Comparison of ENCODE assay signal across 8 cellular contexts in genomic region chr16:19168173-19169080, GRCh38. TPM values are rescaled to one million over a fixed set of nuclear protein-coding genes. Genes with fewer than 3 reads are reported as not detected.
DNase-seq lines count a peak whose midpoint lies in the region; TF ChIP-seq lines count a peak whose summit lies in the region.

A gene with protein sequence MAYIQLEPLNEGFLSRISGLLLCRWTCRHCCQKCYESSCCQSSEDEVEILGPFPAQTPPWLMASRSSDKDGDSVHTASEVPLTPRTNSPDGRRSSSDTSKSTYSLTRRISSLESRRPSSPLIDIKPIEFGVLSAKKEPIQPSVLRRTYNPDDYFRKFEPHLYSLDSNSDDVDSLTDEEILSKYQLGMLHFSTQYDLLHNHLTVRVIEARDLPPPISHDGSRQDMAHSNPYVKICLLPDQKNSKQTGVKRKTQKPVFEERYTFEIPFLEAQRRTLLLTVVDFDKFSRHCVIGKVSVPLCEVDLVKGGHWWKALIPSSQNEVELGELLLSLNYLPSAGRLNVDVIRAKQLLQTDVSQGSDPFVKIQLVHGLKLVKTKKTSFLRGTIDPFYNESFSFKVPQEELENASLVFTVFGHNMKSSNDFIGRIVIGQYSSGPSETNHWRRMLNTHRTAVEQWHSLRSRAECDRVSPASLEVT (plus strand): TSS chr16:19168240. CDS start chr16:19168647, 407 bp downstream.

- TF ChIP-seq CTCF in DOHH2 (IDR thresholded peaks at IDR 0.05; ENCODE audit: low read depth, low read length, poor library complexity, severe bottlenecking) = no peak
- TF ChIP-seq CTCF in breast epithelium (IDR thresholded peaks at IDR 0.05) = no peak
- no peak for TF ChIP-seq CTCF in liver (IDR thresholded peaks at IDR 0.05; ENCODE audit: low read depth, low read length, missing input control)
- no peak for TF ChIP-seq CTCF in transverse colon (IDR thresholded peaks at IDR 0.05)

- no peaks in the 10 kb centered on the region for H3K4me1 ChIP-seq in DOHH2 (ENCODE audit: control insufficient read depth, low read length)
- H3K4me1 ChIP-seq in breast epithelium = no peaks in the 10 kb centered on the region
- peaks cover 0 to 16% (median 8%) of the 10 kb centered on the region in 4 donors for H3K4me1 ChIP-seq in liver (ENCODE audit: control insufficient read depth in 4 of 4, insufficient read depth in 4 of 4, low read length in 3 of 4)
- H3K4me1 ChIP-seq in transverse colon = peaks cover 0 to 23% (median 21%) of the 10 kb centered on the region in 4 donors

- no peak for TF ChIP-seq EP300 in transverse colon (IDR thresholded peaks at IDR 0.05; ENCODE audit: low read depth)

- no peak within 1 kb of the TSS for H3K9ac ChIP-seq in liver (ENCODE audit: low read depth in 1 of 2, low read length in 2 of 2)

- peaks cover under 1% of the 10 kb centered on the region; the same call in 1 of the 2 replicates for H3K9me3 ChIP-seq in DOHH2 (ENCODE audit: control insufficient read depth, insufficient read depth, low read length)
- H3K9me3 ChIP-seq in breast epithelium = no peaks in the 10 kb centered on the region
- no peaks in the 10 kb centered on the region for H3K9me3 ChIP-seq in liver (ENCODE audit: control insufficient read depth in 4 of 4, low read length in 3 of 4)
- no peaks in the 10 kb centered on the region for H3K9me3 ChIP-seq in transverse colon

- H3K27ac ChIP-seq in DOHH2 (ENCODE audit: low read depth, low read length) (no peak within 1 kb of the TSS), breast epithelium (peak within 1 kb of the TSS; percentile 53 to 69), liver (ENCODE audit: low read depth in 1 of 2, low read length in 2 of 2) (peak within 1 kb of the TSS; percentile 73 to 75), transverse colon (peak within 1 kb of the TSS; percentile 68 to 78 (median 72))

- intact Hi-C loops in breast epithelium (cut with DNase I; ENCODE audit: low total_unique reads) = no loop called here
- intact Hi-C loops in transverse colon (cut with DNase I; ENCODE audit: low total_unique reads) = no loop called here

- DNase-seq in NCI-H2029 (lab: John Stamatoyannopoulos, UW) (peak; percentile 77), breast epithelium (ENCODE audit: low spot score in 2 of 2) (no peak), transverse colon (peak; percentile 64), NCI-H128 (lab: John Stamatoyannopoulos, UW; ENCODE audit: unreplicated experiment) (no peak), NCI-H446 treated with DMSO at 0.1 percent for 48 hours (lab: John Stamatoyannopoulos, UW) (no peak), activated gamma-delta T cell (lab: John Stamatoyannopoulos, UW) (no peak)

- H3K27me3 ChIP-seq in DOHH2 (ENCODE audit: control insufficient read depth, low read length) (peaks cover 27% of the 10 kb centered on the region), breast epithelium (no peaks in the 10 kb centered on the region), liver (ENCODE audit: control insufficient read depth in 4 of 4, insufficient read depth in 4 of 4, low read length in 3 of 4) (no peaks in the 10 kb centered on the region), transverse colon (peaks cover 16% of the 10 kb centered on the region)

- H3K4me3 ChIP-seq in DOHH2 (ENCODE audit: low read length) (no peak within 1 kb of the TSS), breast epithelium (peak within 1 kb of the TSS; percentile 32 to 81 (median 64)), liver (ENCODE audit: low read depth in 1 of 3, low read length in 3 of 3) (peak within 1 kb of the TSS; percentile 67 to 85 (median 79)), transverse colon (peak within 1 kb of the TSS; percentile 40 to 57 (median 56))

- WGBS in liver = 1% methylated on average over 86 of the region's 86 CpGs
- WGBS in transverse colon (ENCODE audit: low coverage in 1 of 2), 2 donors = 1% methylated on average over 34 of the region's 86 CpGs; no CpG with 5 or more reads in 1 of the 2 donors

- TF ChIP-seq POLR2A in breast epithelium (IDR thresholded peaks at IDR 0.05) = no peak
- TF ChIP-seq POLR2A in transverse colon (IDR thresholded peaks at IDR 0.05) = peak; percentile 17

- H3K36me3 ChIP-seq in DOHH2 (ENCODE audit: control insufficient read depth, low read length) (no peaks in the 10 kb centered on the region), breast epithelium (no peaks in the 10 kb centered on the region), liver (ENCODE audit: control insufficient read depth in 4 of 4, insufficient read depth in 3 of 4, low read depth in 1 of 4, low read length in 3 of 4) (no peaks in the 10 kb centered on the region), transverse colon (no peaks in the 10 kb centered on the region)

- in situ Hi-C loops in transverse colon (cut with MboI; ENCODE audit: low pct_ligation_motif_present in 1 of 4, low pct_unique_long_range_greater_than_20kb in 1 of 4, low sequenced_read_pairs in 3 of 4) = no loop called here

- H3K79me2 ChIP-seq in DOHH2 (ENCODE audit: control insufficient read depth, low read length) = no peaks in the 10 kb centered on the region

- peak within 1 kb of the TSS; percentile 27; the same call in 1 of the 2 replicates for H3K4me2 ChIP-seq in DOHH2 (ENCODE audit: low read length)

- TF ChIP-seq RAD21 in liver (IDR thresholded peaks at IDR 0.05) = no peak

- no peaks in the 10 kb centered on the region for H4K20me1 ChIP-seq in DOHH2 (ENCODE audit: control insufficient read depth, insufficient read depth, low read depth, low read length)

- no peaks in the 10 kb centered on the region for H3K9me2 ChIP-seq in DOHH2 (replicated peaks; ENCODE audit: control insufficient read depth, low read length)

- H3F3A ChIP-seq in DOHH2 (ENCODE audit: control insufficient read depth, insufficient read depth) = no peaks in the 10 kb centered on the region

TF ChIP-seq in liver, 16 proteins besides CTCF, POLR2A, EP300 and RAD21:
- TF ChIP-seq YY1 (IDR thresholded peaks at IDR 0.05) (peak; percentile 29), RXRA (IDR thresholded peaks at IDR 0.05) (no peak), FOXA1 (IDR thresholded peaks at IDR 0.05) (no peak), HNF4A (conservative IDR thresholded peaks at IDR 0.05) (peak; percentile 1 to 19)

RNA-seq across cellular contexts. Expression of the gene that starts here (rescaled TPM):
- total RNA-seq in breast epithelium (10 to 100 TPM in 1 of 3 donors, 1 to 10 TPM in 2; 1.9 to 11.9 (median 5.2) TPM), liver (1 to 10 TPM; 2.5 to 4.9 TPM), transverse colon (10 to 100 TPM in 3 of 4 donors, 1 to 10 TPM in 1; 9.1 to 51.7 (median 19.1) TPM)
- 1 to 10 TPM; 6.1 to 7.7 TPM for polyA plus RNA-seq in liver

Comparison
In these comparisons a context has a peak if more than half of its experiments do, and no peak if none do; other contexts are left out.
1. DNase-seq: peak in NCI-H2029 (single experiment) and transverse colon (single experiment); none in breast epithelium (0 of 2), NCI-H128 (single experiment), NCI-H446 treated with DMSO at 0.1 percent for 48 hours (single experiment) and activated gamma-delta T cell (single experiment).